14 cellular contexts compared by ENCODE assay signal in the genomic region with DNA sequence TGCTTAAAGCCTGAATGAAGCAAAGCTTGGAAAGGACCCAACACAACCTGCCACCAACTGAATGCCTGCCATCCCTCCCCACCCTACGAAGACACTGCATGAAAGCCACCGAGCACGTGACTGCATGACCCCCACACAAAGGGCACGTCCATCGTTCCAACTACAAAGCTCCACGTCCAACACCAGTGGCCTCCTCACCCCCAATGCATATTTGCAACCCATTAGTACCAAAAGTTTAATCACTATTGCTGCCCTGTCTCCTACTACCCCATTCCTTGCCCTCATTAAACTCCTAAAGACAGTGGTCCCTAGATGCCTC. TPM values are rescaled to one million over a fixed set of nuclear protein-coding genes. Genes with fewer than 3 reads are reported as not detected.
DNase-seq lines count a peak whose midpoint lies in the region; ATAC-seq and TF ChIP-seq lines count a peak whose summit lies in the region.
"Had no signal": no experiment of that assay in that cellular context is flagged by ENCODE, and none has a peak within 500 bp of the region (broad histone marks: within the 10 kb centered on the region; RNA-seq: fewer than 3 reads in every experiment).

No MANE protein-coding gene starts in this region.

- no peak overlapping the region for H2BK5ac ChIP-seq in IMR-90 (ENCODE audit: low read depth, low read length, poor library complexity, severe bottlenecking)

- DNase-seq in activated CD4-positive, alpha-beta T cell treated with anti-CD3 and anti-CD28 coated beads for 36 hours, result no peak
- no peak for DNase-seq in activated CD4-positive, alpha-beta T cell treated with anti-CD3 and anti-CD28 coated beads for 48 hours
- DNase-seq in IMR-90 (no peak), ascending aorta (ENCODE audit: low spot score in 2 of 2) (no peak), left colon (no peak), midbrain (lab: John Stamatoyannopoulos, UW) (no peak)
- DNase-seq in central memory CD8-positive, alpha-beta T cell (ENCODE audit: low spot score in 2 of 2), result no peak
- DNase-seq: Karpas-422, NCI-H1694 treated with DMSO at 0.1 percent for 48 hours, NCI-H748 treated with DMSO at 0.1 percent for 48 hours, T-helper 9 cell had no signal

- no peak overlapping the region for H2BK15ac ChIP-seq in IMR-90 (ENCODE audit: low read depth, low read length)

- TF ChIP-seq POLR2A in IMR-90 (IDR thresholded peaks at IDR 0.05; ENCODE audit: low read depth, low read length), result no peak

- dilution Hi-C loops in IMR-90 (cut with HindIII; ENCODE audit: low sequenced_read_pairs, unreplicated experiment), result no loop called here

- no TSS peak for BruUV-seq in IMR-90 (replicated peaks; lab: Mats Ljungman, UMichigan)

- H3K4me3 Mint-ChIP-seq in activated CD4-positive, alpha-beta T cell treated with anti-CD3 and anti-CD28 coated beads for 36 hours, result peak overlapping the region; percentile 22
- H3K4me3 Mint-ChIP-seq in central memory CD8-positive, alpha-beta T cell, result peak overlapping the region; percentile 72

- H3K18ac ChIP-seq in IMR-90 (ENCODE audit: low read depth, low read length), result no peak overlapping the region

- H4K8ac ChIP-seq in IMR-90 (ENCODE audit: low read depth in 2 of 2, low read length in 2 of 2), result no peak overlapping the region

- POLR2A ChIA-PET in activated CD4-positive, alpha-beta T cell treated with anti-CD3 and anti-CD28 coated beads for 36 hours (lab: Charles Lee), result interaction anchor here (0.8 to 1.5 kb wide), 3 partner anchors 37 to 104 kb away, joined by 3 to 4 read pairs (median 4); no protein-coding TSS in a partner anchor
- POLR2A ChIA-PET in IMR-90 (lab: Charles Lee; ENCODE audit: unreplicated experiment), result no interaction called here

- peaks cover 100% of the 10 kb centered on the region for H4K20me1 ChIP-seq in IMR-90 (ENCODE audit: insufficient read depth, low read length)

- no peak overlapping the region for H4K5ac ChIP-seq in IMR-90 (ENCODE audit: low read depth, low read length)

- peak overlapping the region; percentile 30 for H2AK9ac ChIP-seq in IMR-90 (replicated peaks; ENCODE audit: low read depth, low read length, poor library complexity)

- peaks cover 5% of the 10 kb centered on the region for H3K36me3 Mint-ChIP-seq in activated CD4-positive, alpha-beta T cell treated with anti-CD3 and anti-CD28 coated beads for 36 hours (ENCODE audit: low read depth)
- H3K36me3 Mint-ChIP-seq in central memory CD8-positive, alpha-beta T cell (ENCODE audit: insufficient read depth), result peaks cover 15% of the 10 kb centered on the region

- peaks cover 72% of the 10 kb centered on the region for H3K9me1 ChIP-seq in IMR-90 (ENCODE audit: insufficient read depth, low read length)

- intact Hi-C loops in activated CD4-positive, alpha-beta T cell treated with anti-CD3 and anti-CD28 coated beads for 36 hours (cut with DNase I, micrococcal nuclease), result no loop called here
- intact Hi-C loops in IMR-90 (cut with micrococcal nuclease), result no loop called here
- intact Hi-C loops in ascending aorta (cut with DNase I), result no loop called here
- intact Hi-C loops in left colon (cut with DNase I, micrococcal nuclease), result no loop called here

- no peak overlapping the region for H2BK120ac ChIP-seq in IMR-90 (ENCODE audit: low read depth, low read length)

- no peaks in the 10 kb centered on the region for H3K36me3 ChIP-seq in IMR-90 (ENCODE audit: control insufficient read depth, insufficient read depth, low read length)
- no peaks in the 10 kb centered on the region for H3K36me3 ChIP-seq in neutrophil
- no peaks in the 10 kb centered on the region for H3K36me3 ChIP-seq in ascending aorta
- H3K36me3 ChIP-seq: heart left ventricle, upper lobe of right lung had no signal

- no peak overlapping the region for H3K4ac ChIP-seq in IMR-90 (ENCODE audit: low read depth, low read length)

- H3K9ac ChIP-seq in IMR-90 (ENCODE audit: low read depth, low read length), result no peak overlapping the region

- H3K4me1 ChIP-seq in IMR-90 (ENCODE audit: control insufficient read depth, insufficient read depth, low read length) (peaks cover 50% of the 10 kb centered on the region), neutrophil (ENCODE audit: control insufficient read depth in 1 of 2, insufficient read depth in 1 of 2, low read depth in 1 of 2, low read length in 1 of 2) (peaks cover 71 to 86% of the 10 kb centered on the region in 2 experiments), ascending aorta (peaks cover 16 to 56% of the 10 kb centered on the region in 2 donors)

- peak overlapping the region; percentile 42 for H3K14ac ChIP-seq in IMR-90 (replicated peaks; ENCODE audit: low read depth, low read length)

- ATAC-seq in activated CD4-positive, alpha-beta T cell treated with anti-CD3 and anti-CD28 coated beads for 36 hours, result no peak
- ATAC-seq in IMR-90 (ENCODE audit: low read depth) (no peak), left colon (no peak)
- ATAC-seq in central memory CD8-positive, alpha-beta T cell (replicated peaks; ENCODE audit: extremely low read depth, poor library complexity, severe bottlenecking), result no peak

- no peak overlapping the region for H3K56ac ChIP-seq in IMR-90 (ENCODE audit: extremely low read depth, insufficient read depth, low read length)

- peak overlapping the region; percentile 45; the same call in 1 of the 2 replicates for H3K23ac ChIP-seq in IMR-90 (ENCODE audit: low read depth, low read length)

- no peak for TF ChIP-seq CTCF in IMR-90 (conservative IDR thresholded peaks at IDR 0.05; ENCODE audit: low read depth, low read length)
- TF ChIP-seq CTCF in neutrophil (IDR thresholded peaks at IDR 0.05), result no peak
- TF ChIP-seq CTCF in ascending aorta (IDR thresholded peaks at IDR 0.05), result no peak

- H3K4me2 ChIP-seq in IMR-90 (ENCODE audit: low read depth, low read length), result no peak overlapping the region

- H2BK20ac ChIP-seq in IMR-90 (ENCODE audit: low read depth, low read length), result no peak overlapping the region

- H3K4me1 Mint-ChIP-seq in activated CD4-positive, alpha-beta T cell treated with anti-CD3 and anti-CD28 coated beads for 36 hours, result peaks cover 95% of the 10 kb centered on the region
- peaks cover 91% of the 10 kb centered on the region for H3K4me1 Mint-ChIP-seq in central memory CD8-positive, alpha-beta T cell

- H3K27ac ChIP-seq in IMR-90 (ENCODE audit: insufficient read depth, low read length) (no peak overlapping the region), neutrophil (peak overlapping the region; percentile 58), ascending aorta (no peak overlapping the region)
- H3K27ac ChIP-seq: upper lobe of right lung had no signal

- no peaks in the 10 kb centered on the region for H3K9me3 ChIP-seq in IMR-90 (ENCODE audit: control insufficient read depth, insufficient read depth, low read length)
- no peaks in the 10 kb centered on the region for H3K9me3 ChIP-seq in neutrophil
- no peaks in the 10 kb centered on the region for H3K9me3 ChIP-seq in ascending aorta
- H3K9me3 ChIP-seq: heart left ventricle, upper lobe of right lung had no signal

- H3K9me3 Mint-ChIP-seq in activated CD4-positive, alpha-beta T cell treated with anti-CD3 and anti-CD28 coated beads for 36 hours (ENCODE audit: low read depth), result no peaks in the 10 kb centered on the region
- H3K9me3 Mint-ChIP-seq in central memory CD8-positive, alpha-beta T cell, result no peaks in the 10 kb centered on the region

- H3K27me3 Mint-ChIP-seq in activated CD4-positive, alpha-beta T cell treated with anti-CD3 and anti-CD28 coated beads for 36 hours, result no peaks in the 10 kb centered on the region
- H3K27me3 Mint-ChIP-seq in central memory CD8-positive, alpha-beta T cell, result no peaks in the 10 kb centered on the region

- WGBS in IMR-90 (ENCODE audit: extremely low coverage in 2 of 2, insufficient read length in 1 of 2), 2 experiments, result 85% methylated on average over 6 of the region's 6 CpGs; no CpG with 5 or more reads in 1 of the 2 experiments

- H2AK5ac ChIP-seq in IMR-90 (ENCODE audit: low read depth, low read length), result no peak overlapping the region

- CTCF ChIA-PET in activated CD4-positive, alpha-beta T cell treated with anti-CD3 and anti-CD28 coated beads for 36 hours (lab: Charles Lee), result interaction anchor here (1.0 to 3.0 kb wide), 3 partner anchors 12 to 89 kb away, joined by 3 to 12 read pairs (median 5); a partner anchor contains a TSS
- CTCF ChIA-PET in IMR-90 (lab: Yijun Ruan, JAX), result no interaction called here

- no peaks in the 10 kb centered on the region for H3K27me3 ChIP-seq in IMR-90 (ENCODE audit: control insufficient read depth, insufficient read depth, low read length)
- no peaks in the 10 kb centered on the region for H3K27me3 ChIP-seq in neutrophil
- H3K27me3 ChIP-seq in ascending aorta, result no peaks in the 10 kb centered on the region
- H3K27me3 ChIP-seq: heart left ventricle, upper lobe of right lung had no signal

- in situ Hi-C loops in IMR-90 (cut with MboI; ENCODE audit: low sequenced_read_pairs), result no loop called here

- no peak overlapping the region for H2AFZ ChIP-seq in IMR-90 (replicated peaks; ENCODE audit: low read length, poor library complexity)

- H3K27ac Mint-ChIP-seq in activated CD4-positive, alpha-beta T cell treated with anti-CD3 and anti-CD28 coated beads for 36 hours, result peak overlapping the region; percentile 75
- peak overlapping the region; percentile 88 for H3K27ac Mint-ChIP-seq in central memory CD8-positive, alpha-beta T cell (ENCODE audit: low read depth)

- H3K4me3 ChIP-seq in IMR-90 (ENCODE audit: insufficient read depth, low read depth, low read length), result no peak overlapping the region
- no peak overlapping the region for H3K4me3 ChIP-seq in neutrophil (ENCODE audit: low read depth in 1 of 2, low read length in 1 of 2)
- no peak overlapping the region for H3K4me3 ChIP-seq in ascending aorta
- H3K4me3 ChIP-seq: heart left ventricle, upper lobe of right lung had no signal

- no peak for TF ChIP-seq RAD21 in IMR-90 (IDR thresholded peaks at IDR 0.05; ENCODE audit: low read length)

- H3K79me1 ChIP-seq in IMR-90 (ENCODE audit: low read depth in 1 of 2, low read length in 2 of 2), result peaks cover 3 to 81% of the 10 kb centered on the region in 2 experiments; a peak in 3 of 4 replicates

- H4K91ac ChIP-seq in IMR-90 (ENCODE audit: insufficient read depth, low read depth, low read length), result no peak overlapping the region

TF ChIP-seq in IMR-90, 13 proteins besides CTCF, POLR2A, EP300 and RAD21 (continues in another document):
- TF ChIP-seq SMC3 (IDR thresholded peaks at IDR 0.05; ENCODE audit: low read depth, low read length) (no peak), MAFK (IDR thresholded peaks at IDR 0.05; ENCODE audit: low read depth, low read length) (no peak)

RNA-seq across cellular contexts. Expression of a gene that starts 43.4 kb away (rescaled TPM):
- total RNA-seq in activated CD4-positive, alpha-beta T cell treated with anti-CD3 and anti-CD28 coated beads for 36 hours, result 100 to 1,000 TPM; 144 to 145 TPM
- total RNA-seq in IMR-90 (2012; rRNA removed) (28.1 and 46.8 TPM in 2 replicates), ascending aorta (124 TPM), left colon (100 to 1,000 TPM in 1 of 2 donors, 10 to 100 TPM in 1; 82.5 to 135 TPM)
- polyA plus RNA-seq in IMR-90 (2012; rRNA removed), result 67.8 and 71.9 TPM in 2 replicates
- 50.6 and 79.2 TPM in 2 replicates for polyA plus RNA-seq in IMR-90 (2012; cell fraction: cytosol; rRNA removed)
- polyA plus RNA-seq in IMR-90 (2012; cell fraction: nucleus; rRNA removed; ENCODE audit: low replicate concordance), result 174 and 231 TPM in 2 replicates
